ENCODE assay signal across 9 cellular contexts in genomic region chr1:33460947-33461629, GRCh38. TPM values are rescaled to one million over a fixed set of nuclear protein-coding genes. Genes with fewer than 3 reads are reported as not detected.
DNase-seq lines count a peak whose midpoint lies in the region; ATAC-seq and FAIRE-seq lines count a peak whose summit lies in the region.
"Had no signal": no experiment of that assay in that cellular context is flagged by ENCODE, and none has a peak within 500 bp of the region (broad histone marks: within the 10 kb centered on the region; RNA-seq: fewer than 3 reads in every experiment).

No MANE protein-coding gene starts in this region.

- H3K4me1 Mint-ChIP-seq in activated T-helper 17 cell treated with anti-CD3 and anti-CD28 coated beads, Interleukin-2, amount 50 U/mL, for 72 hours = no peaks in the 10 kb centered on the region
- H3K4me1 Mint-ChIP-seq in activated CD4-positive, alpha-beta memory T cell treated with anti-CD3 and anti-CD28 coated beads for 36 hours (ENCODE audit: low read depth) = no peaks in the 10 kb centered on the region

- no peak overlapping the region for H3K4me3 Mint-ChIP-seq in activated T-helper 17 cell treated with anti-CD3 and anti-CD28 coated beads, Interleukin-2, amount 50 U/mL, for 72 hours
- no peak overlapping the region for H3K4me3 Mint-ChIP-seq in activated CD4-positive, alpha-beta memory T cell treated with anti-CD3 and anti-CD28 coated beads for 36 hours

- ATAC-seq in GM18907 (IDR thresholded peaks at IDR 0.05; ENCODE audit: unreplicated experiment) (peak; percentile 77), HG03060 (IDR thresholded peaks at IDR 0.05; ENCODE audit: low read depth, unreplicated experiment) (peak; percentile 51)
- no peak for ATAC-seq in activated T-helper 17 cell treated with anti-CD3 and anti-CD28 coated beads, Interleukin-2, amount 50 U/mL, for 72 hours (replicated peaks)

- no peak for DNase-seq in dedifferentiated amniotic fluid mesenchymal stem cell (ENCODE audit: extremely low spot score)
- no peak for DNase-seq in HTR-8/SVneo (ENCODE audit: insufficient read length, low spot score)
- DNase-seq in activated CD4-positive, alpha-beta memory T cell treated with anti-CD3 and anti-CD28 coated beads for 36 hours = no peak
- DNase-seq in SHP77 treated with DMSO at 0.1 percent for 48 hours (lab: John Stamatoyannopoulos, UW) = no peak
- DNase-seq: activated CD4-positive, alpha-beta T cell treated with anti-CD3 and anti-CD28 coated beads for 48 hours had no signal

- CTCF ChIA-PET in activated CD4-positive, alpha-beta memory T cell treated with anti-CD3 and anti-CD28 coated beads for 36 hours (lab: Charles Lee) = interaction anchor here (0.7 to 1.0 kb wide), 2 partner anchors 9 to 10 kb away, joined by 3 read pairs; no protein-coding TSS in a partner anchor

- no peaks in the 10 kb centered on the region for H3K9me3 Mint-ChIP-seq in activated T-helper 17 cell treated with anti-CD3 and anti-CD28 coated beads, Interleukin-2, amount 50 U/mL, for 72 hours
- H3K9me3 Mint-ChIP-seq in activated CD4-positive, alpha-beta memory T cell treated with anti-CD3 and anti-CD28 coated beads for 36 hours = no peaks in the 10 kb centered on the region

- peaks cover 11% of the 10 kb centered on the region for H3K27me3 Mint-ChIP-seq in activated T-helper 17 cell treated with anti-CD3 and anti-CD28 coated beads, Interleukin-2, amount 50 U/mL, for 72 hours
- H3K27me3 Mint-ChIP-seq in activated CD4-positive, alpha-beta memory T cell treated with anti-CD3 and anti-CD28 coated beads for 36 hours = peaks cover 9% of the 10 kb centered on the region

- H3K27ac ChIP-seq in rectal smooth muscle tissue (ENCODE audit: low read depth, low read length) = peak overlapping the region; percentile 87

- H3K9ac ChIP-seq in rectal smooth muscle tissue (ENCODE audit: low read length) = no peak overlapping the region

- no peak for FAIRE-seq in HTR-8/SVneo (lab: Jason Lieb, UNC)

- H3K36me3 ChIP-seq in rectal smooth muscle tissue (ENCODE audit: control insufficient read depth, insufficient read depth, low read length) = no peaks in the 10 kb centered on the region

- H3K27ac Mint-ChIP-seq in activated T-helper 17 cell treated with anti-CD3 and anti-CD28 coated beads, Interleukin-2, amount 50 U/mL, for 72 hours = peak overlapping the region; percentile 37
- H3K27ac Mint-ChIP-seq in activated CD4-positive, alpha-beta memory T cell treated with anti-CD3 and anti-CD28 coated beads for 36 hours = no peak overlapping the region

- no peaks in the 10 kb centered on the region for H3K27me3 ChIP-seq in rectal smooth muscle tissue (ENCODE audit: control insufficient read depth, insufficient read depth, low read length)

- POLR2A ChIA-PET in activated CD4-positive, alpha-beta memory T cell treated with anti-CD3 and anti-CD28 coated beads for 36 hours (lab: Charles Lee) = no interaction called here

- intact Hi-C loops in activated CD4-positive, alpha-beta memory T cell treated with anti-CD3 and anti-CD28 coated beads for 36 hours (cut with micrococcal nuclease) = no loop called here

- H3K36me3 Mint-ChIP-seq in activated T-helper 17 cell treated with anti-CD3 and anti-CD28 coated beads, Interleukin-2, amount 50 U/mL, for 72 hours (ENCODE audit: low read depth) = no peaks in the 10 kb centered on the region
- H3K36me3 Mint-ChIP-seq in activated CD4-positive, alpha-beta memory T cell treated with anti-CD3 and anti-CD28 coated beads for 36 hours = no peaks in the 10 kb centered on the region

- peaks cover 39% of the 10 kb centered on the region for H3K4me1 ChIP-seq in rectal smooth muscle tissue (ENCODE audit: control insufficient read depth, insufficient read depth, low read length)

- H3K4me3 ChIP-seq in rectal smooth muscle tissue (ENCODE audit: low read length) = no peak overlapping the region

RNA-seq across cellular contexts. Expression of gene ZSCAN20, which starts 11.4 kb away (rescaled TPM):
- total RNA-seq in activated T-helper 17 cell treated with anti-CD3 and anti-CD28 coated beads, Interleukin-2, amount 50 U/mL, for 72 hours = 1 to 10 TPM; 4.1 to 5.8 TPM
- total RNA-seq in activated CD4-positive, alpha-beta memory T cell treated with anti-CD3 and anti-CD28 coated beads for 36 hours = 1 to 10 TPM; 3.8 to 4.1 TPM

RNA-seq across cellular contexts. Expression of gene PHC2, which starts 30.2 kb away (rescaled TPM):
- total RNA-seq in activated T-helper 17 cell treated with anti-CD3 and anti-CD28 coated beads, Interleukin-2, amount 50 U/mL, for 72 hours = 10 to 100 TPM; 21.4 to 27.3 TPM
- total RNA-seq in activated CD4-positive, alpha-beta memory T cell treated with anti-CD3 and anti-CD28 coated beads for 36 hours = 10 to 100 TPM; 21.4 to 22.5 TPM
